2 cellular contexts compared by ENCODE assay signal in genomic region chr14:40219032-40219431, GRCh38.
TF ChIP-seq lines count a peak whose summit lies in the region.

No MANE protein-coding gene starts in this region.

TF ChIP-seq in HepG2, 621 proteins besides CTCF, POLR2A, EP300 and RAD21:
- TF ChIP-seq TFE3 (CRISPR knock-in tag; IDR thresholded peaks at IDR 0.05), result no peak
- no peak for TF ChIP-seq IKZF4 (CRISPR knock-in tag; IDR thresholded peaks at IDR 0.05; ENCODE audit: borderline replicate concordance, low read depth, not compliant biosample characterization)
- no peak for TF ChIP-seq CREM (IDR thresholded peaks at IDR 0.05)
- no peak for TF ChIP-seq CREM (CRISPR knock-in tag; IDR thresholded peaks at IDR 0.05)
- TF ChIP-seq MAFK (conservative IDR thresholded peaks at IDR 0.05 in 1 of 2, IDR thresholded peaks at IDR 0.05 in 1 of 2; ENCODE audit: low read length in 2 of 2), result peak; percentile 83 to 92
- no peak for TF ChIP-seq FOXA3 (CRISPR knock-in tag; IDR thresholded peaks at IDR 0.05)
- peak; percentile 86 for TF ChIP-seq MAFF (IDR thresholded peaks at IDR 0.05; ENCODE audit: low read depth, low read length)
- no peak for TF ChIP-seq ZNF430 (CRISPR knock-in tag; IDR thresholded peaks at IDR 0.05)
- TF ChIP-seq ZNF737 (CRISPR knock-in tag; IDR thresholded peaks at IDR 0.05; ENCODE audit: borderline replicate concordance), result no peak
- no peak for TF ChIP-seq TMF1 (CRISPR knock-in tag; IDR thresholded peaks at IDR 0.05; ENCODE audit: low read depth)

TF ChIP-seq in IMR-90, 13 proteins besides CTCF, POLR2A, EP300 and RAD21:
- TF ChIP-seq USF2 (IDR thresholded peaks at IDR 0.05; ENCODE audit: low read depth, low read length) (no peak), SMC3 (IDR thresholded peaks at IDR 0.05; ENCODE audit: low read depth, low read length) (no peak), FOS (IDR thresholded peaks at IDR 0.05; ENCODE audit: low read depth, low read length) (no peak), CEBPB (IDR thresholded peaks at IDR 0.05; ENCODE audit: low read depth, low read length) (no peak), ELK1 (IDR thresholded peaks at IDR 0.05; ENCODE audit: borderline replicate concordance, low read depth, low read length) (no peak), MAFK (IDR thresholded peaks at IDR 0.05; ENCODE audit: low read depth, low read length) (peak; percentile 57)
